Comparison of ENCODE assay signal across 8 cellular contexts in the genomic region with DNA sequence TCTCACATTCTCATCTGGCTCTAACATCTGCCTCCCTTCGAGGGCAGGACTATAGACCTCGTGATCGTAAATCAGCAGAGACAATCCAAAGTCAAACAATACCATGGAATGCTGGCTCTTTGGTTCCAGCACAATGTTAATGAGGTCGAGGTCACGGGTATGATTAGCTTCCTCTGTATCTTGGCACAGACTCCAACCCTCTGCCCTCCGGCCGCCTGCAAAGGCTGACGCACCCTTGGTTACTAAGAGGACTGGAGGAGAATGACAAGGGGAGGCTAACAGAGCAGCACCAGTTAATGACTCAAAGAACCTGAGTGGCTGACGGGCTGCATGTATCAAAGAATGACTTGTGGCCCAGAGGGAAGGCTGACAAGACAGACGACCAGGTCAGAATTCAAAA. TPM values are rescaled to one million over a fixed set of nuclear protein-coding genes. Genes with fewer than 3 reads are reported as not detected.
DNase-seq lines count a peak whose midpoint lies in the region; ATAC-seq and TF ChIP-seq lines count a peak whose summit lies in the region.

No MANE protein-coding gene starts in this region.

- no peak overlapping the region for H3K4me3 ChIP-seq in epithelial cell of esophagus (ENCODE audit: low read length)

- peak; percentile 94 for DNase-seq in AG09319 (ENCODE audit: extremely low read depth, low read depth)
- DNase-seq in NCI-H2196 treated with DMSO at 0.1 percent for 48 hours (lab: John Stamatoyannopoulos, UW; ENCODE audit: unreplicated experiment): peak; percentile 55
- peak; percentile 97 for DNase-seq in epithelial cell of esophagus (ENCODE audit: low read depth)
- peak; percentile 81 for DNase-seq in mucosa of gallbladder (ENCODE audit: low spot score)
- no peak for DNase-seq in NCI-H187 treated with DMSO at 0.1 percent for 48 hours (lab: John Stamatoyannopoulos, UW)
- no peak for DNase-seq in activated CD4-positive, alpha-beta T cell treated with anti-CD3 and anti-CD28 coated beads, Interleukin-2, amount 50 U/mL, for 4 hours

- no peak for ATAC-seq in GM18870 (IDR thresholded peaks at IDR 0.05; ENCODE audit: unreplicated experiment)
- ATAC-seq in HG02763 (IDR thresholded peaks at IDR 0.05; ENCODE audit: unreplicated experiment): no peak

- TF ChIP-seq CTCF in AG09319 (IDR thresholded peaks at IDR 0.05; ENCODE audit: low read depth, low read length) (no peak), epithelial cell of esophagus (IDR thresholded peaks at IDR 0.05; ENCODE audit: insufficient read depth, low read depth, low read length, missing control alignments) (no peak)

RNA-seq across cellular contexts. Expression of a gene that starts 10.1 kb away (rescaled TPM):
- total RNA-seq in mucosa of gallbladder: 22.5 TPM

Comparison
In these comparisons a context has a peak if more than half of its experiments do, and no peak if none do; other contexts are left out.
1. DNase-seq: peak in AG09319 (single experiment), NCI-H2196 treated with DMSO at 0.1 percent for 48 hours (single experiment), epithelial cell of esophagus (single experiment) and mucosa of gallbladder (single experiment); none in NCI-H187 treated with DMSO at 0.1 percent for 48 hours (single experiment) and activated CD4-positive, alpha-beta T cell treated with anti-CD3 and anti-CD28 coated beads, Interleukin-2, amount 50 U/mL, for 4 hours (0 of 2).